In the genomic region with DNA sequence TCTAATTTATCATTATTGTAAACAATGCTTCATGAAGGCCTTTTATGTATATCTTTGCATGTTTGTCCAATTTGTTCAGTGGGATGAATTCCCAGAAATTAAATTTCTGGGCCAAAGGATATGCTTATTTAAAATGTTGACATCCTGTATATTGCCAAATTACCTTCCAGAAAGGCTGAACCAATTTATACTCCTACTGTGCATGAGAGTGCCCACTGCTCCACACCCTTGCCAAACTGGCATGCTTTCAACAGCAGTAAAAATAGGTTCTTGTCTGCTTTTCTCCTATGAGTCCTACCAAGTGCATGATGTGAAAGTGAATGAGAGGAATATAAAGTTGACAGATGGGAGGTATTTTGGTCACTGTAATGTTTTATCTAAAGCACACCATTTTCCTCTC, we compare ENCODE assay signal across 15 cellular contexts.
"Had no signal": no experiment of that assay in that cellular context is flagged by ENCODE, and none has a peak within 500 bp of the region (broad histone marks: within the 10 kb centered on the region; RNA-seq: fewer than 3 reads in every experiment).

No MANE protein-coding gene starts in this region.

- H3K36me3 ChIP-seq: gastroesophageal sphincter, left ventricle myocardium inferior, upper lobe of right lung had no signal

- FAIRE-seq: colon, kidney had no signal

- H3K27me3 ChIP-seq: gastroesophageal sphincter, upper lobe of right lung had no signal

- DNase-seq: activated CD4-positive, alpha-beta T cell treated with anti-CD3 and anti-CD28 coated beads for 4 hours; activated CD8-positive, alpha-beta memory T cell treated with anti-CD3 and anti-CD28 coated beads, Interleukin-2, amount 50 U/mL, for 48 hours; activated CD8-positive, alpha-beta T cell treated with anti-CD3 and anti-CD28 coated beads, Interleukin-2, amount 10 ng/mL, durations not matched to agents 7 days and 5 days; activated naive CD8-positive, alpha-beta T cell treated with anti-CD3 and anti-CD28 coated beads, Interleukin-2, amount 10 ng/mL, durations not matched to agents 7 days and 5 days; aorta; kidney; left ventricle myocardium inferior; mesendoderm; nephron progenitor cell; stimulated activated CD4-positive, alpha-beta T cell treated with anti-CD3 and anti-CD28 coated beads, Interleukin-4, amount 100 ng/mL, for 1 hour; stimulated activated CD8-positive, alpha-beta memory T cell treated with anti-CD3 and anti-CD28 coated beads, Interleukin-4, amount 100 ng/mL, for 48 hours; upper lobe of right lung had no signal

- H3K4me3 ChIP-seq: gastroesophageal sphincter, left ventricle myocardium inferior, upper lobe of right lung had no signal

- H3K27ac ChIP-seq: gastroesophageal sphincter, left ventricle myocardium inferior, upper lobe of right lung had no signal

- H3K4me1 ChIP-seq: gastroesophageal sphincter, left ventricle myocardium inferior, upper lobe of right lung had no signal

- H3K9me3 ChIP-seq: gastroesophageal sphincter, upper lobe of right lung had no signal

- ATAC-seq: activated CD8-positive, alpha-beta T cell treated with anti-CD3 and anti-CD28 coated beads, Interleukin-2, amount 10 ng/mL, durations not matched to agents 7 days and 5 days; gastroesophageal sphincter; sciatic nerve; upper lobe of right lung had no signal
